Comparison of ENCODE assay signal across 1 cellular context in the genomic region with DNA sequence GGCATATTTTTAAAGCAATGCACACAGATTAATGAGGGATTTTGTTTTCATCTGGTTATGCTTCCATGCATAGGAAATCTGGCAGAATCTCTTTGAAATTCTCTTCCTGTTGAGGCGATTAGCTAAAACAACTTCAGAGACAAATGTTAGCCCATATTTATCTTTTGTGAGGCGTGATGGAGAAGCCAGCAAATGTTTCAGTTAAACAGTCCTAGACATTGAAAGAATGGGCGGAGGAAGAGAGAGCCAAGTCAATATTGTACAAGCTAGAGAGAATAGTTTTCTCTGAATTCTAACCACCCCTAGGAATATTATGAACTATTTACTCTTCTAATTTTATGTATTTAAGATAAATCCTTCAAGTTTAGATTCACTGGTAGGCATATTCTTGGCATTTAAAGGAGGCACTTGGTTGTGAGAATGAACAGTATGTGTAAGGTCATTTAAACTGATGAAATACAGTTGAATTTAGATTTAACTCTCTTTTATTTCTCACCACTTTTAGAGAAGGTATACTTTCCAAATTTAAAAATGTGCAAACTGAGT.
TF ChIP-seq lines count a peak whose summit lies in the region.

No MANE protein-coding gene starts in this region.

TF ChIP-seq in H1, 55 proteins besides CTCF, POLR2A, EP300 and RAD21 (continued from another document):
- TF ChIP-seq, protein P1, sequence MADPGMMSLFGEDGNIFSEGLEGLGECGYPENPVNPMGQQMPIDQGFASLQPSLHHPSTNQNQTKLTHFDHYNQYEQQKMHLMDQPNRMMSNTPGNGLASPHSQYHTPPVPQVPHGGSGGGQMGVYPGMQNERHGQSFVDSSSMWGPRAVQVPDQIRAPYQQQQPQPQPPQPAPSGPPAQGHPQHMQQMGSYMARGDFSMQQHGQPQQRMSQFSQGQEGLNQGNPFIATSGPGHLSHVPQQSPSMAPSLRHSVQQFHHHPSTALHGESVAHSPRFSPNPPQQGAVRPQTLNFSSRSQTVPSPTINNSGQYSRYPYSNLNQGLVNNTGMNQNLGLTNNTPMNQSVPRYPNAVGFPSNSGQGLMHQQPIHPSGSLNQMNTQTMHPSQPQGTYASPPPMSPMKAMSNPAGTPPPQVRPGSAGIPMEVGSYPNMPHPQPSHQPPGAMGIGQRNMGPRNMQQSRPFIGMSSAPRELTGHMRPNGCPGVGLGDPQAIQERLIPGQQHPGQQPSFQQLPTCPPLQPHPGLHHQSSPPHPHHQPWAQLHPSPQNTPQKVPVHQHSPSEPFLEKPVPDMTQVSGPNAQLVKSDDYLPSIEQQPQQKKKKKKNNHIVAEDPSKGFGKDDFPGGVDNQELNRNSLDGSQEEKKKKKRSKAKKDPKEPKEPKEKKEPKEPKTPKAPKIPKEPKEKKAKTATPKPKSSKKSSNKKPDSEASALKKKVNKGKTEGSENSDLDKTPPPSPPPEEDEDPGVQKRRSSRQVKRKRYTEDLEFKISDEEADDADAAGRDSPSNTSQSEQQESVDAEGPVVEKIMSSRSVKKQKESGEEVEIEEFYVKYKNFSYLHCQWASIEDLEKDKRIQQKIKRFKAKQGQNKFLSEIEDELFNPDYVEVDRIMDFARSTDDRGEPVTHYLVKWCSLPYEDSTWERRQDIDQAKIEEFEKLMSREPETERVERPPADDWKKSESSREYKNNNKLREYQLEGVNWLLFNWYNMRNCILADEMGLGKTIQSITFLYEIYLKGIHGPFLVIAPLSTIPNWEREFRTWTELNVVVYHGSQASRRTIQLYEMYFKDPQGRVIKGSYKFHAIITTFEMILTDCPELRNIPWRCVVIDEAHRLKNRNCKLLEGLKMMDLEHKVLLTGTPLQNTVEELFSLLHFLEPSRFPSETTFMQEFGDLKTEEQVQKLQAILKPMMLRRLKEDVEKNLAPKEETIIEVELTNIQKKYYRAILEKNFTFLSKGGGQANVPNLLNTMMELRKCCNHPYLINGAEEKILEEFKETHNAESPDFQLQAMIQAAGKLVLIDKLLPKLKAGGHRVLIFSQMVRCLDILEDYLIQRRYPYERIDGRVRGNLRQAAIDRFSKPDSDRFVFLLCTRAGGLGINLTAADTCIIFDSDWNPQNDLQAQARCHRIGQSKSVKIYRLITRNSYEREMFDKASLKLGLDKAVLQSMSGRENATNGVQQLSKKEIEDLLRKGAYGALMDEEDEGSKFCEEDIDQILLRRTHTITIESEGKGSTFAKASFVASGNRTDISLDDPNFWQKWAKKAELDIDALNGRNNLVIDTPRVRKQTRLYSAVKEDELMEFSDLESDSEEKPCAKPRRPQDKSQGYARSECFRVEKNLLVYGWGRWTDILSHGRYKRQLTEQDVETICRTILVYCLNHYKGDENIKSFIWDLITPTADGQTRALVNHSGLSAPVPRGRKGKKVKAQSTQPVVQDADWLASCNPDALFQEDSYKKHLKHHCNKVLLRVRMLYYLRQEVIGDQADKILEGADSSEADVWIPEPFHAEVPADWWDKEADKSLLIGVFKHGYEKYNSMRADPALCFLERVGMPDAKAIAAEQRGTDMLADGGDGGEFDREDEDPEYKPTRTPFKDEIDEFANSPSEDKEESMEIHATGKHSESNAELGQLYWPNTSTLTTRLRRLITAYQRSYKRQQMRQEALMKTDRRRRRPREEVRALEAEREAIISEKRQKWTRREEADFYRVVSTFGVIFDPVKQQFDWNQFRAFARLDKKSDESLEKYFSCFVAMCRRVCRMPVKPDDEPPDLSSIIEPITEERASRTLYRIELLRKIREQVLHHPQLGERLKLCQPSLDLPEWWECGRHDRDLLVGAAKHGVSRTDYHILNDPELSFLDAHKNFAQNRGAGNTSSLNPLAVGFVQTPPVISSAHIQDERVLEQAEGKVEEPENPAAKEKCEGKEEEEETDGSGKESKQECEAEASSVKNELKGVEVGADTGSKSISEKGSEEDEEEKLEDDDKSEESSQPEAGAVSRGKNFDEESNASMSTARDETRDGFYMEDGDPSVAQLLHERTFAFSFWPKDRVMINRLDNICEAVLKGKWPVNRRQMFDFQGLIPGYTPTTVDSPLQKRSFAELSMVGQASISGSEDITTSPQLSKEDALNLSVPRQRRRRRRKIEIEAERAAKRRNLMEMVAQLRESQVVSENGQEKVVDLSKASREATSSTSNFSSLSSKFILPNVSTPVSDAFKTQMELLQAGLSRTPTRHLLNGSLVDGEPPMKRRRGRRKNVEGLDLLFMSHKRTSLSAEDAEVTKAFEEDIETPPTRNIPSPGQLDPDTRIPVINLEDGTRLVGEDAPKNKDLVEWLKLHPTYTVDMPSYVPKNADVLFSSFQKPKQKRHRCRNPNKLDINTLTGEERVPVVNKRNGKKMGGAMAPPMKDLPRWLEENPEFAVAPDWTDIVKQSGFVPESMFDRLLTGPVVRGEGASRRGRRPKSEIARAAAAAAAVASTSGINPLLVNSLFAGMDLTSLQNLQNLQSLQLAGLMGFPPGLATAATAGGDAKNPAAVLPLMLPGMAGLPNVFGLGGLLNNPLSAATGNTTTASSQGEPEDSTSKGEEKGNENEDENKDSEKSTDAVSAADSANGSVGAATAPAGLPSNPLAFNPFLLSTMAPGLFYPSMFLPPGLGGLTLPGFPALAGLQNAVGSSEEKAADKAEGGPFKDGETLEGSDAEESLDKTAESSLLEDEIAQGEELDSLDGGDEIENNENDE (IDR thresholded peaks at IDR 0.05; ENCODE audit: insufficient replicate concordance, low read length), result no peak
- TF ChIP-seq, protein P2, sequence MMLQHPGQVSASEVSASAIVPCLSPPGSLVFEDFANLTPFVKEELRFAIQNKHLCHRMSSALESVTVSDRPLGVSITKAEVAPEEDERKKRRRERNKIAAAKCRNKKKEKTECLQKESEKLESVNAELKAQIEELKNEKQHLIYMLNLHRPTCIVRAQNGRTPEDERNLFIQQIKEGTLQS (IDR thresholded peaks at IDR 0.05; ENCODE audit: insufficient read depth, low read depth, low read length), result no peak
